17 cellular contexts compared by ENCODE assay signal in genomic region chrX:148448686-148449085, GRCh38. TPM values are rescaled to one million over a fixed set of nuclear protein-coding genes. Genes with fewer than 3 reads are reported as not detected.
A peak's percentile ranks its signal among the peaks of the same experiment; 100 is the strongest.
DNase-seq lines count a peak whose midpoint lies in the region; ATAC-seq and TF ChIP-seq lines count a peak whose summit lies in the region.
"Had no signal": no experiment of that assay in that cellular context is flagged by ENCODE, and none has a peak within 500 bp of the region (broad histone marks: within the 10 kb centered on the region; RNA-seq: fewer than 3 reads in every experiment).

No MANE protein-coding gene starts in this region.

- peaks cover 0 to 4% of the 10 kb centered on the region in 2 donors for H3K9me3 Mint-ChIP-seq in stimulated activated naive B cell treated with anti-CD40 and anti-IgM and Interleukin-4, amounts not matched to agents 10 μg/mL and 1 μg/mL and 100 μg/mL, for 72 hours

- no peak overlapping the region for H3K9ac ChIP-seq in SU-DHL-6 (ENCODE audit: low read length)
- H3K9ac ChIP-seq: SK-N-SH had no signal

- no peak for DNase-seq in stimulated activated naive B cell treated with anti-CD40 and anti-IgM and Interleukin-4, amounts not matched to agents 10 μg/mL and 1 μg/mL and 100 μg/mL, for 72 hours
- DNase-seq in psoas muscle, result no peak
- DNase-seq in RPMI8226, result no peak
- DNase-seq in anterior cingulate cortex (lab: John Stamatoyannopoulos, UW), result no peak
- DNase-seq: BE2C, DMS 273 treated with DMSO at 0.1 percent for 48 hours, IMR-90, NCI-H1417 treated with DMSO at 0.1 percent for 48 hours, NCI-H2107, NCI-H446, NCI-H748 treated with DMSO at 0.1 percent for 48 hours, SK-N-SH had no signal

- peak overlapping the region in 1 of 2 donors; percentile 25 for H3K4me3 Mint-ChIP-seq in stimulated activated naive B cell treated with anti-CD40 and anti-IgM and Interleukin-4, amounts not matched to agents 10 μg/mL and 1 μg/mL and 100 μg/mL, for 72 hours

- H3K79me2 ChIP-seq in SU-DHL-6 (ENCODE audit: insufficient read depth, low read length), result no peaks in the 10 kb centered on the region

- H3K27ac ChIP-seq in SU-DHL-6 (ENCODE audit: low read depth, low read length) (no peak overlapping the region), psoas muscle (no peak overlapping the region)

- H3K27me3 ChIP-seq in SU-DHL-6 (ENCODE audit: low read length) (no peaks in the 10 kb centered on the region), psoas muscle (ENCODE audit: insufficient read depth in 3 of 3, low read length in 2 of 3) (no peaks in the 10 kb centered on the region)
- H3K27me3 ChIP-seq: BE2C had no signal

- no peaks in the 10 kb centered on the region for H3K36me3 Mint-ChIP-seq in stimulated activated naive B cell treated with anti-CD40 and anti-IgM and Interleukin-4, amounts not matched to agents 10 μg/mL and 1 μg/mL and 100 μg/mL, for 72 hours

- peaks cover 10 to 13% of the 10 kb centered on the region in 2 donors for H3K4me1 Mint-ChIP-seq in stimulated activated naive B cell treated with anti-CD40 and anti-IgM and Interleukin-4, amounts not matched to agents 10 μg/mL and 1 μg/mL and 100 μg/mL, for 72 hours

- H2AFZ ChIP-seq in SU-DHL-6 (ENCODE audit: low read depth, low read length, severe bottlenecking), result no peak overlapping the region

- H3K9me2 ChIP-seq in SU-DHL-6 (replicated peaks; ENCODE audit: insufficient read depth, low read length), result no peaks in the 10 kb centered on the region
- H3K9me2 ChIP-seq: SK-N-SH had no signal

- H4K20me1 ChIP-seq in SU-DHL-6 (ENCODE audit: low read depth, low read length), result no peaks in the 10 kb centered on the region

- peaks cover 0 to 4% of the 10 kb centered on the region in 2 donors for H3K27me3 Mint-ChIP-seq in stimulated activated naive B cell treated with anti-CD40 and anti-IgM and Interleukin-4, amounts not matched to agents 10 μg/mL and 1 μg/mL and 100 μg/mL, for 72 hours

- WGBS in psoas muscle, 3 donors, result 84 to 92% (median 90%) methylated on average over 4 of the region's 4 CpGs

- H3K4me3 ChIP-seq in SU-DHL-6 (ENCODE audit: insufficient read depth, low read length, poor library complexity, severe bottlenecking) (peak overlapping the region; percentile 15), psoas muscle (no peak overlapping the region)
- H3K4me3 ChIP-seq: HAP-1 had no signal

- no peaks in the 10 kb centered on the region for H3K4me1 ChIP-seq in psoas muscle
- H3K4me1 ChIP-seq: BE2C, HAP-1 had no signal

- intact Hi-C loops in psoas muscle (cut with DNase I), result no loop called here

- H3K9me3 ChIP-seq in SU-DHL-6 (ENCODE audit: insufficient read depth, low read length) (no peaks in the 10 kb centered on the region), psoas muscle (no peaks in the 10 kb centered on the region)
- H3K9me3 ChIP-seq: BE2C, HAP-1, SK-N-SH had no signal

- no peak overlapping the region for H3K27ac Mint-ChIP-seq in stimulated activated naive B cell treated with anti-CD40 and anti-IgM and Interleukin-4, amounts not matched to agents 10 μg/mL and 1 μg/mL and 100 μg/mL, for 72 hours

- ATAC-seq in GM18508 (IDR thresholded peaks at IDR 0.05; ENCODE audit: insufficient read depth, unreplicated experiment), result peak; percentile 48
- ATAC-seq in HG02759 (IDR thresholded peaks at IDR 0.05; ENCODE audit: unreplicated experiment), result peak; percentile 55
- ATAC-seq in stimulated activated naive B cell treated with anti-CD40 and anti-IgM and Interleukin-4, amounts not matched to agents 10 μg/mL and 1 μg/mL and 100 μg/mL, for 72 hours (replicated peaks), result peak; percentile 88 to 96
- no peak for ATAC-seq in psoas muscle
- ATAC-seq: Right ventricle myocardium inferior had no signal

- H3F3A ChIP-seq in SU-DHL-6 (ENCODE audit: insufficient read depth), result no peaks in the 10 kb centered on the region

- H3K36me3 ChIP-seq in SU-DHL-6 (ENCODE audit: low read length) (no peaks in the 10 kb centered on the region), psoas muscle (ENCODE audit: insufficient read depth in 1 of 2, low read depth in 1 of 2) (no peaks in the 10 kb centered on the region)
- H3K36me3 ChIP-seq: BE2C, HAP-1 had no signal

- TF ChIP-seq CTCF in SU-DHL-6 (IDR thresholded peaks at IDR 0.05; ENCODE audit: insufficient read depth, low read length, poor library complexity, severe bottlenecking) (no peak), psoas muscle (IDR thresholded peaks at IDR 0.05) (no peak)

- H3K4me2 ChIP-seq in SU-DHL-6 (ENCODE audit: low read depth, low read length, poor library complexity, severe bottlenecking), result peak overlapping the region; percentile 41
- H3K4me2 ChIP-seq: SK-N-SH had no signal

RNA-seq across cellular contexts. Expression of gene AFF2, which starts 51.7 kb away (rescaled TPM):
- total RNA-seq in psoas muscle, result under 1 TPM in 3 of 4 donors, not detected in 1; 0.15 to 0.32 (median 0.22) TPM
- polyA plus RNA-seq in psoas muscle, result under 1 TPM; 0.01 to 0.08 (median 0.01) TPM
- polyA plus RNA-seq: SK-N-SH had no signal

Comparison
In these comparisons a context has a peak if more than half of its experiments do, and no peak if none do; other contexts are left out.
1. ATAC-seq: peak in GM18508 (single experiment), HG02759 (single experiment) and stimulated activated naive B cell treated with anti-CD40 and anti-IgM and Interleukin-4, amounts not matched to agents 10 μg/mL and 1 μg/mL and 100 μg/mL, for 72 hours (2 of 2); none in psoas muscle (0 of 4).